In genomic region chr9:36873247-36873875, GRCh38 we compare ENCODE assay signal across 8 cellular contexts.
DNase-seq lines count a peak whose midpoint lies in the region; ATAC-seq and TF ChIP-seq lines count a peak whose summit lies in the region.

No MANE protein-coding gene starts in this region.

- H3K9me3 ChIP-seq in HEK293 (ENCODE audit: control insufficient read depth, insufficient read depth, low read depth, low read length): no peaks in the 10 kb centered on the region

- TF ChIP-seq CTCF in HEK293 (tag by site-specific recombination; IDR thresholded peaks at IDR 0.05): peak; percentile 75
- TF ChIP-seq CTCF in dorsolateral prefrontal cortex (IDR thresholded peaks at IDR 0.05 in 54 of 56, conservative IDR thresholded peaks at IDR 0.05 in 2 of 56; ENCODE audit: low read depth in 1 of 56, partially characterized antibody in 56 of 56): peak; percentile 39 to 86 (median 77)

- ATAC-seq in GM21576 (IDR thresholded peaks at IDR 0.05; ENCODE audit: unreplicated experiment): no peak

- POLR2A ChIA-PET in HEK293 (lab: Yijun Ruan, JAX): interaction anchor here (0.6 to 1.5 kb wide), 7 partner anchors 30 to 592 kb away, joined by 3 to 6 read pairs (median 5); partner anchors contain the start of gene ZBTB5

- intact Hi-C loops in dorsolateral prefrontal cortex (cut with DNase I): loop anchor here (5.0 to 10.0 kb wide), 4 partner anchors 76 to 391 kb away; no protein-coding TSS in a partner anchor

- peaks cover 0 to 6% (median 0%) of the 10 kb centered on the region in 45 donors for H3K27me3 ChIP-seq in dorsolateral prefrontal cortex

- no peak overlapping the region for H3K27ac ChIP-seq in HEK293 (ENCODE audit: extremely low read depth, low read depth, low read length)
- no peak overlapping the region for H3K27ac ChIP-seq in dorsolateral prefrontal cortex

- CTCF ChIA-PET in HEK293 (lab: Yijun Ruan, JAX): interaction anchor here (0.6 to 9.8 kb wide), 68 partner anchors 9 to 1209 kb away, joined by 3 to 448 read pairs (median 4); no protein-coding TSS in a partner anchor

- DNase-seq in ELF-1 (ENCODE audit: low read depth, low spot score) (peak; percentile 70), NCI-H2171 treated with DMSO at 0.1 percent for 48 hours (lab: John Stamatoyannopoulos, UW) (peak; percentile 54), dorsolateral prefrontal cortex (peak in 8 of 10 donors; percentile 36 to 67 (median 50)), midbrain (lab: John Stamatoyannopoulos, UW) (peak; percentile 3)
- peak; percentile 63 to 64 for DNase-seq in activated CD4-positive, alpha-beta T cell treated with anti-CD3 and anti-CD28 coated beads, Interleukin-2, amount 50 U/mL, for 24 hours (ENCODE audit: low read depth in 1 of 2, low spot score in 1 of 2)
- peak; percentile 65 for DNase-seq in stimulated activated CD8-positive, alpha-beta memory T cell treated with anti-CD3 and anti-CD28 coated beads, Interleukin-4, amount 100 ng/mL, for 24 hours (ENCODE audit: low read depth)

- H3K4me1 ChIP-seq in HEK293 (ENCODE audit: control insufficient read depth, insufficient read depth, low read length): no peaks in the 10 kb centered on the region

- H3K4me3 ChIP-seq in HEK293 (ENCODE audit: low read depth, low read length) (no peak overlapping the region), dorsolateral prefrontal cortex (no peak overlapping the region)

- no peaks in the 10 kb centered on the region for H3K36me3 ChIP-seq in HEK293 (ENCODE audit: control insufficient read depth in 2 of 2, insufficient read depth in 1 of 2, low read length in 2 of 2)

TF ChIP-seq in HEK293, 187 proteins besides CTCF, POLR2A, EP300 and RAD21 (continues in another document):
- TF ChIP-seq, protein P1, sequence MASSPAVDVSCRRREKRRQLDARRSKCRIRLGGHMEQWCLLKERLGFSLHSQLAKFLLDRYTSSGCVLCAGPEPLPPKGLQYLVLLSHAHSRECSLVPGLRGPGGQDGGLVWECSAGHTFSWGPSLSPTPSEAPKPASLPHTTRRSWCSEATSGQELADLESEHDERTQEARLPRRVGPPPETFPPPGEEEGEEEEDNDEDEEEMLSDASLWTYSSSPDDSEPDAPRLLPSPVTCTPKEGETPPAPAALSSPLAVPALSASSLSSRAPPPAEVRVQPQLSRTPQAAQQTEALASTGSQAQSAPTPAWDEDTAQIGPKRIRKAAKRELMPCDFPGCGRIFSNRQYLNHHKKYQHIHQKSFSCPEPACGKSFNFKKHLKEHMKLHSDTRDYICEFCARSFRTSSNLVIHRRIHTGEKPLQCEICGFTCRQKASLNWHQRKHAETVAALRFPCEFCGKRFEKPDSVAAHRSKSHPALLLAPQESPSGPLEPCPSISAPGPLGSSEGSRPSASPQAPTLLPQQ (tag by site-specific recombination; IDR thresholded peaks at IDR 0.05): no peak
- TF ChIP-seq ZNF292 (tag by site-specific recombination; IDR thresholded peaks at IDR 0.05; ENCODE audit: borderline replicate concordance, low read depth) (no peak), ZNF510 (tag by site-specific recombination; IDR thresholded peaks at IDR 0.05; ENCODE audit: insufficient replicate concordance) (no peak), ZNF19 (tag by site-specific recombination; IDR thresholded peaks at IDR 0.05; ENCODE audit: low read depth) (no peak), ZNF654 (tag by site-specific recombination; IDR thresholded peaks at IDR 0.05; ENCODE audit: low read depth) (peak; percentile 71), SP3 (tag by site-specific recombination; IDR thresholded peaks at IDR 0.05) (no peak), IKZF3 (tag by site-specific recombination; IDR thresholded peaks at IDR 0.05) (no peak), HOXD13 (CRISPR knock-in tag; IDR thresholded peaks at IDR 0.05; ENCODE audit: borderline replicate concordance) (no peak), ZSCAN16 (tag by site-specific recombination; IDR thresholded peaks at IDR 0.05) (no peak), ZNF280C (tag by site-specific recombination; IDR thresholded peaks at IDR 0.05) (no peak), ZNF202 (tag by site-specific recombination; IDR thresholded peaks at IDR 0.05; ENCODE audit: borderline replicate concordance) (no peak), ZNF76 (tag by site-specific recombination; IDR thresholded peaks at IDR 0.05; ENCODE audit: borderline replicate concordance, low read depth) (no peak), ZNF26 (tag by site-specific recombination; IDR thresholded peaks at IDR 0.05) (no peak), ZNF747 (tag by site-specific recombination; IDR thresholded peaks at IDR 0.05) (no peak), SETDB1 (IDR thresholded peaks at IDR 0.05; ENCODE audit: insufficient read length, low read length) (no peak), ZNF433 (tag by site-specific recombination; IDR thresholded peaks at IDR 0.05; ENCODE audit: low read depth) (no peak), ZFP69B (tag by site-specific recombination; IDR thresholded peaks at IDR 0.05) (no peak), ZBTB6 (tag by site-specific recombination; IDR thresholded peaks at IDR 0.05) (no peak), ZBTB8A (tag by site-specific recombination; IDR thresholded peaks at IDR 0.05) (no peak), OSR2 (tag by site-specific recombination; IDR thresholded peaks at IDR 0.05) (no peak)
- TF ChIP-seq, protein P2, sequence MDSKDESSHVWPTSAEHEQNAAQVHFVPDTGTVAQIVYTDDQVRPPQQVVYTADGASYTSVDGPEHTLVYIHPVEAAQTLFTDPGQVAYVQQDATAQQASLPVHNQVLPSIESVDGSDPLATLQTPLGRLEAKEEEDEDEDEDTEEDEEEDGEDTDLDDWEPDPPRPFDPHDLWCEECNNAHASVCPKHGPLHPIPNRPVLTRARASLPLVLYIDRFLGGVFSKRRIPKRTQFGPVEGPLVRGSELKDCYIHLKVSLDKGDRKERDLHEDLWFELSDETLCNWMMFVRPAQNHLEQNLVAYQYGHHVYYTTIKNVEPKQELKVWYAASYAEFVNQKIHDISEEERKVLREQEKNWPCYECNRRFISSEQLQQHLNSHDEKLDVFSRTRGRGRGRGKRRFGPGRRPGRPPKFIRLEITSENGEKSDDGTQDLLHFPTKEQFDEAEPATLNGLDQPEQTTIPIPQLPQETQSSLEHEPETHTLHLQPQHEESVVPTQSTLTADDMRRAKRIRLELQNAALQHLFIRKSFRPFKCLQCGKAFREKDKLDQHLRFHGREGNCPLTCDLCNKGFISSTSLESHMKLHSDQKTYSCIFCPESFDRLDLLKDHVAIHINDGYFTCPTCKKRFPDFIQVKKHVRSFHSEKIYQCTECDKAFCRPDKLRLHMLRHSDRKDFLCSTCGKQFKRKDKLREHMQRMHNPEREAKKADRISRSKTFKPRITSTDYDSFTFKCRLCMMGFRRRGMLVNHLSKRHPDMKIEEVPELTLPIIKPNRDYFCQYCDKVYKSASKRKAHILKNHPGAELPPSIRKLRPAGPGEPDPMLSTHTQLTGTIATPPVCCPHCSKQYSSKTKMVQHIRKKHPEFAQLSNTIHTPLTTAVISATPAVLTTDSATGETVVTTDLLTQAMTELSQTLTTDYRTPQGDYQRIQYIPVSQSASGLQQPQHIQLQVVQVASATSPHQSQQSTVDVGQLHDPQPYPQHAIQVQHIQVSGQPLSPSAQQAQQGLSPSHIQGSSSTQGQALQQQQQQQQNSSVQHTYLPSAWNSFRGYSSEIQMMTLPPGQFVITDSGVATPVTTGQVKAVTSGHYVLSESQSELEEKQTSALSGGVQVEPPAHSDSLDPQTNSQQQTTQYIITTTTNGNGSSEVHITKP (tag by site-specific recombination; IDR thresholded peaks at IDR 0.05): no peak

Comparison
In these comparisons a context has a peak if more than half of its experiments do, and no peak if none do; other contexts are left out.
1. DNase-seq: peak in every context shown above with its lines; median percentile 70 in ELF-1; 65 in stimulated activated CD8-positive, alpha-beta memory T cell treated with anti-CD3 and anti-CD28 coated beads, Interleukin-4, amount 100 ng/mL, for 24 hours; 64 in activated CD4-positive, alpha-beta T cell treated with anti-CD3 and anti-CD28 coated beads, Interleukin-2, amount 50 U/mL, for 24 hours; 54 in NCI-H2171 treated with DMSO at 0.1 percent for 48 hours; 50 in dorsolateral prefrontal cortex; 3 in midbrain.